Comparison of ENCODE assay signal across 17 cellular contexts in genomic region chr2:209431701-209432100, GRCh38. TPM values are rescaled to one million over a fixed set of nuclear protein-coding genes. Genes with fewer than 3 reads are reported as not detected.
DNase-seq lines count a peak whose midpoint lies in the region; ATAC-seq and TF ChIP-seq lines count a peak whose summit lies in the region.
"Had no signal": no experiment of that assay in that cellular context is flagged by ENCODE, and none has a peak within 500 bp of the region (broad histone marks: within the 10 kb centered on the region; RNA-seq: fewer than 3 reads in every experiment).

No MANE protein-coding gene starts in this region.

- CTCF ChIA-PET in WTC11 (lab: Charles Lee), result interaction anchor here (0.7 to 2.0 kb wide), 5 partner anchors 8 to 529 kb away, joined by 3 to 5 read pairs (median 3); no protein-coding TSS in a partner anchor

- H3K27ac Mint-ChIP-seq in WTC11, result no peak overlapping the region
- H3K27ac Mint-ChIP-seq: activated naive CD4-positive, alpha-beta T cell treated with anti-CD3 and anti-CD28 coated beads, Interleukin-2, amount 50 U/mL, for 72 hours; IgD-negative memory B cell had no signal

- DNase-seq in A172 (ENCODE audit: low spot score) (peak; percentile 29), HFF-Myc (ENCODE audit: extremely low read depth, low read depth) (peak; percentile 47), WTC11 (ENCODE audit: low spot score) (no peak), fibroblast of the aortic adventitia (ENCODE audit: low read depth) (peak; percentile 86), gastrocnemius medialis (no peak), NCI-H748 treated with DMSO at 0.1 percent for 48 hours (lab: John Stamatoyannopoulos, UW) (no peak), NCI-H1105 treated with DMSO at 0.1 percent for 48 hours (lab: John Stamatoyannopoulos, UW) (no peak)
- DNase-seq: 8988T; activated CD8-positive, alpha-beta memory T cell treated with anti-CD3 and anti-CD28 coated beads for 24 hours; left ventricle myocardium inferior; NCI-H2029 treated with DMSO at 0.1 percent for 48 hours had no signal

- TF ChIP-seq CTCF in HFF-Myc (IDR thresholded peaks at IDR 0.05; ENCODE audit: low read depth, low read length, missing control alignments) (no peak), WTC11 (IDR thresholded peaks at IDR 0.05) (no peak), fibroblast of the aortic adventitia (IDR thresholded peaks at IDR 0.05; ENCODE audit: insufficient read depth, low read length) (no peak), gastrocnemius medialis (IDR thresholded peaks at IDR 0.05 in 4 of 5, conservative IDR thresholded peaks at IDR 0.05 in 1 of 5) (no peak)

- H3K9me3 Mint-ChIP-seq in WTC11, result no peaks in the 10 kb centered on the region
- H3K9me3 Mint-ChIP-seq: activated naive CD4-positive, alpha-beta T cell treated with anti-CD3 and anti-CD28 coated beads, Interleukin-2, amount 50 U/mL, for 72 hours; IgD-negative memory B cell had no signal

- H3K4me1 ChIP-seq in gastrocnemius medialis, result no peaks in the 10 kb centered on the region
- H3K4me1 ChIP-seq: left ventricle myocardium inferior had no signal

- H3K9me3 ChIP-seq in gastrocnemius medialis, result no peaks in the 10 kb centered on the region
- H3K9me3 ChIP-seq: left ventricle myocardium inferior, neutrophil had no signal

- no peaks in the 10 kb centered on the region for H3K36me3 Mint-ChIP-seq in WTC11
- H3K36me3 Mint-ChIP-seq: activated naive CD4-positive, alpha-beta T cell treated with anti-CD3 and anti-CD28 coated beads, Interleukin-2, amount 50 U/mL, for 72 hours had no signal

- H3K27me3 ChIP-seq in gastrocnemius medialis, result no peaks in the 10 kb centered on the region

- intact Hi-C loops in gastrocnemius medialis (cut with DNase I; ENCODE audit: low total_unique reads), result no loop called here

- in situ Hi-C loops in gastrocnemius medialis (cut with MboI; ENCODE audit: low sequenced_read_pairs in 4 of 4), result no loop called here

- H3K4me3 ChIP-seq in HFF-Myc (replicated peaks; ENCODE audit: low read depth, low read length) (no peak overlapping the region), fibroblast of the aortic adventitia (ENCODE audit: low read depth, low read length) (no peak overlapping the region), gastrocnemius medialis (no peak overlapping the region)
- H3K4me3 ChIP-seq: coronary artery, left ventricle myocardium inferior had no signal

- POLR2A ChIA-PET in WTC11 (lab: Charles Lee), result interaction anchor here (0.6 kb wide), 1 partner anchor 22 kb away, joined by 4 read pairs; no protein-coding TSS in a partner anchor

- no peak overlapping the region for H3K4me3 Mint-ChIP-seq in WTC11
- H3K4me3 Mint-ChIP-seq: IgD-negative memory B cell had no signal

- no peak overlapping the region for H3K27ac ChIP-seq in gastrocnemius medialis
- H3K27ac ChIP-seq: left ventricle myocardium inferior, neutrophil had no signal

- TF ChIP-seq POLR2A in gastrocnemius medialis (IDR thresholded peaks at IDR 0.05), result no peak

- H3K4me1 Mint-ChIP-seq in WTC11, result peaks cover 29% of the 10 kb centered on the region
- H3K4me1 Mint-ChIP-seq: IgD-negative memory B cell had no signal

- no peaks in the 10 kb centered on the region for H3K27me3 Mint-ChIP-seq in WTC11 (ENCODE audit: low read depth)

- ATAC-seq in WTC11, result peak; percentile 47
- ATAC-seq in gastrocnemius medialis, result no peak
- ATAC-seq in HG03097 (IDR thresholded peaks at IDR 0.05; ENCODE audit: low FRiP score, unreplicated experiment), result no peak
- ATAC-seq: activated naive CD4-positive, alpha-beta T cell treated with anti-CD3 and anti-CD28 coated beads, Interleukin-2, amount 50 U/mL, for 72 hours had no signal

- H3K36me3 ChIP-seq in gastrocnemius medialis, result no peaks in the 10 kb centered on the region
- H3K36me3 ChIP-seq: left ventricle myocardium inferior, neutrophil had no signal

TF ChIP-seq in WTC11, 78 proteins besides CTCF, POLR2A, EP300 and RAD21 (continues in another document):
- TF ChIP-seq TP53 (CRISPR knock-in tag; IDR thresholded peaks at IDR 0.05) (no peak), RORB (CRISPR knock-in tag; IDR thresholded peaks at IDR 0.05) (no peak), NFATC4 (CRISPR knock-in tag; IDR thresholded peaks at IDR 0.05) (no peak), ZNF263 (CRISPR knock-in tag; IDR thresholded peaks at IDR 0.05; ENCODE audit: low read depth) (no peak), AR (CRISPR knock-in tag; IDR thresholded peaks at IDR 0.05) (no peak), JUN (CRISPR knock-in tag; IDR thresholded peaks at IDR 0.05) (no peak), ZNF219 (CRISPR knock-in tag; IDR thresholded peaks at IDR 0.05; ENCODE audit: borderline replicate concordance) (no peak), TEAD1 (CRISPR knock-in tag; IDR thresholded peaks at IDR 0.05) (no peak), ZNF317 (CRISPR knock-in tag; IDR thresholded peaks at IDR 0.05; ENCODE audit: borderline replicate concordance, low read depth) (no peak), E2F4 (CRISPR knock-in tag; IDR thresholded peaks at IDR 0.05; ENCODE audit: borderline replicate concordance, low read depth) (no peak), NR3C1 (CRISPR knock-in tag; conservative IDR thresholded peaks at IDR 0.05; ENCODE audit: low read depth) (no peak), IRF2 (CRISPR knock-in tag; IDR thresholded peaks at IDR 0.05; ENCODE audit: borderline replicate concordance, low read depth) (no peak)
- TF ChIP-seq, protein P1, sequence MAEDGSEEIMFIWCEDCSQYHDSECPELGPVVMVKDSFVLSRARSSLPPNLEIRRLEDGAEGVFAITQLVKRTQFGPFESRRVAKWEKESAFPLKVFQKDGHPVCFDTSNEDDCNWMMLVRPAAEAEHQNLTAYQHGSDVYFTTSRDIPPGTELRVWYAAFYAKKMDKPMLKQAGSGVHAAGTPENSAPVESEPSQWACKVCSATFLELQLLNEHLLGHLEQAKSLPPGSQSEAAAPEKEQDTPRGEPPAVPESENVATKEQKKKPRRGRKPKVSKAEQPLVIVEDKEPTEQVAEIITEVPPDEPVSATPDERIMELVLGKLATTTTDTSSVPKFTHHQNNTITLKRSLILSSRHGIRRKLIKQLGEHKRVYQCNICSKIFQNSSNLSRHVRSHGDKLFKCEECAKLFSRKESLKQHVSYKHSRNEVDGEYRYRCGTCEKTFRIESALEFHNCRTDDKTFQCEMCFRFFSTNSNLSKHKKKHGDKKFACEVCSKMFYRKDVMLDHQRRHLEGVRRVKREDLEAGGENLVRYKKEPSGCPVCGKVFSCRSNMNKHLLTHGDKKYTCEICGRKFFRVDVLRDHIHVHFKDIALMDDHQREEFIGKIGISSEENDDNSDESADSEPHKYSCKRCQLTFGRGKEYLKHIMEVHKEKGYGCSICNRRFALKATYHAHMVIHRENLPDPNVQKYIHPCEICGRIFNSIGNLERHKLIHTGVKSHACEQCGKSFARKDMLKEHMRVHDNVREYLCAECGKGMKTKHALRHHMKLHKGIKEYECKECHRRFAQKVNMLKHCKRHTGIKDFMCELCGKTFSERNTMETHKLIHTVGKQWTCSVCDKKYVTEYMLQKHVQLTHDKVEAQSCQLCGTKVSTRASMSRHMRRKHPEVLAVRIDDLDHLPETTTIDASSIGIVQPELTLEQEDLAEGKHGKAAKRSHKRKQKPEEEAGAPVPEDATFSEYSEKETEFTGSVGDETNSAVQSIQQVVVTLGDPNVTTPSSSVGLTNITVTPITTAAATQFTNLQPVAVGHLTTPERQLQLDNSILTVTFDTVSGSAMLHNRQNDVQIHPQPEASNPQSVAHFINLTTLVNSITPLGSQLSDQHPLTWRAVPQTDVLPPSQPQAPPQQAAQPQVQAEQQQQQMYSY (CRISPR knock-in tag; IDR thresholded peaks at IDR 0.05), result no peak
- TF ChIP-seq, protein P2, sequence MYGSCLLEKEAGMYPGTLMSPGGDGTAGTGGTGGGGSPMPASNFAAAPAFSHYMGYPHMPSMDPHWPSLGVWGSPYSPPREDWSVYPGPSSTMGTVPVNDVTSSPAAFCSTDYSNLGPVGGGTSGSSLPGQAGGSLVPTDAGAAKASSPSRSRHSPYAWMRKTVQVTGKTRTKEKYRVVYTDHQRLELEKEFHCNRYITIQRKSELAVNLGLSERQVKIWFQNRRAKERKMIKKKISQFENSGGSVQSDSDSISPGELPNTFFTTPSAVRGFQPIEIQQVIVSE (CRISPR knock-in tag; IDR thresholded peaks at IDR 0.05; ENCODE audit: borderline replicate concordance), result no peak

RNA-seq across cellular contexts. Expression of gene MAP2, which starts 7.9 kb away (rescaled TPM):
- total RNA-seq in A172 (2014; rRNA removed; shearing (Covaris generic)), result 2.1 and 4.3 TPM in 2 replicates
- 3.7 to 7.6 TPM (median 3.7 TPM) in 3 replicates for total RNA-seq in WTC11 (2021)
- 2.1 and 26.5 TPM in 2 replicates for total RNA-seq in fibroblast of the aortic adventitia (ENCODE audit: low replicate concordance)
- 1 to 10 TPM; 1.8 to 2.7 (median 2.2) TPM for total RNA-seq in gastrocnemius medialis
- total RNA-seq: T-helper 1 cell treated with Interleukin-12 subunit alpha and Interleukin-12 subunit beta and Interleukin-4 antibody, amounts not matched to agents 30 ng/mL and 1 ng/mL, for 36 hours had no signal

Comparison
In these comparisons a context has a peak if more than half of its experiments do, and no peak if none do; other contexts are left out.
1. DNase-seq: peak in A172 (single experiment), HFF-Myc (single experiment) and fibroblast of the aortic adventitia (single experiment); none in WTC11 (single experiment), gastrocnemius medialis (0 of 2), NCI-H748 treated with DMSO at 0.1 percent for 48 hours (single experiment) and NCI-H1105 treated with DMSO at 0.1 percent for 48 hours (single experiment).